26 cellular contexts compared by ENCODE assay signal in the genomic region with DNA sequence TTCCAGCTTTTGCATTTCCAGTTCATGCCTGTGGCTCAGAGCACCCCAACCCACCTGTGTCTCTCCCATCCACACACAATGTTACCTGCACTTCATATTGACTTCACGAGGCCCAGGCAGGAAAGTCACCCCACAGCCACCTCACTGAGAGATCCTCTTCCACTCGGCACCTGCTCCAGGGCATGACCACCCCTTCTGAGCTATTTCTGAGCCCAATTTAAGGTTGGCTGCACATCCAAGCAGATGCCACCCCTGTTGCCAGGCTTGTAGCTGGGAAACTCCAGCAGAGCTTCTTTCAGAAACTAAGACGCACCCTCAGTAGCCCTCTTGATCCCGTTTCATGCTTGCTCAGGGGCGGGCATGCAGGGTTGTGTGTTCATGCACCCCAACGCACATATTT.
"Had no signal": no experiment of that assay in that cellular context is flagged by ENCODE, and none has a peak within 500 bp of the region (broad histone marks: within the 10 kb centered on the region; RNA-seq: fewer than 3 reads in every experiment).

No MANE protein-coding gene starts in this region.

- H3K27me3 Mint-ChIP-seq: activated naive CD4-positive, alpha-beta T cell treated with anti-CD3 and anti-CD28 coated beads, Interleukin-2, amount 10 ng/mL, durations not matched to agents 7 days and 5 days; activated naive CD8-positive, alpha-beta T cell treated with anti-CD3 and anti-CD28 coated beads, Interleukin-2, amount 50 U/mL, for 24 hours; natural killer cell treated with Interleukin-12 subunit alpha and Interleukin-12 subunit beta and Interleukin-15 and Interleukin-18, amount 100 ng/mL, for 72 hours; progenitor cell of endocrine pancreas; stimulated activated memory B cell treated with anti-CD40 and anti-IgM and Interleukin-4, amounts not matched to agents 10 μg/mL and 1 μg/mL and 100 μg/mL, for 72 hours; T-cell had no signal

- H3K27ac Mint-ChIP-seq: activated naive CD4-positive, alpha-beta T cell treated with anti-CD3 and anti-CD28 coated beads, Interleukin-2, amount 10 ng/mL, durations not matched to agents 7 days and 5 days; activated naive CD8-positive, alpha-beta T cell treated with anti-CD3 and anti-CD28 coated beads, Interleukin-2, amount 50 U/mL, for 24 hours; endodermal cell; progenitor cell of endocrine pancreas; T-cell had no signal

- ATAC-seq: activated CD4-positive, CD25-positive, alpha-beta regulatory T cell treated with anti-CD3 and anti-CD28 coated beads, Interleukin-2, amount 50 U/mL, for 24 hours; activated naive CD8-positive, alpha-beta T cell treated with anti-CD3 and anti-CD28 coated beads, Interleukin-2, amount 50 U/mL, for 24 hours; esophagus mucosa; foreskin keratinocyte; left lung; mucosa of descending colon; natural killer cell treated with Interleukin-12 subunit alpha and Interleukin-12 subunit beta and Interleukin-15 and Interleukin-18, amount 100 ng/mL, for 72 hours; right lobe of liver; stimulated activated memory B cell treated with anti-CD40 and anti-IgM and Interleukin-4, amounts not matched to agents 10 μg/mL and 1 μg/mL and 100 μg/mL, for 72 hours; T-cell; upper lobe of right lung had no signal

- H3K36me3 ChIP-seq: ovary, upper lobe of right lung had no signal

- H3K27ac ChIP-seq: foreskin keratinocyte, left lung, ovary, right lobe of liver, suprapubic skin, tibial artery, upper lobe of right lung, VCaP had no signal

- H3K4me1 Mint-ChIP-seq: T-cell had no signal

- H3K4me3 Mint-ChIP-seq: activated naive CD4-positive, alpha-beta T cell treated with anti-CD3 and anti-CD28 coated beads, Interleukin-2, amount 10 ng/mL, durations not matched to agents 7 days and 5 days; activated naive CD8-positive, alpha-beta T cell treated with anti-CD3 and anti-CD28 coated beads, Interleukin-2, amount 50 U/mL, for 24 hours; endodermal cell; natural killer cell treated with Interleukin-12 subunit alpha and Interleukin-12 subunit beta and Interleukin-15 and Interleukin-18, amount 100 ng/mL, for 72 hours; stimulated activated memory B cell treated with anti-CD40 and anti-IgM and Interleukin-4, amounts not matched to agents 10 μg/mL and 1 μg/mL and 100 μg/mL, for 72 hours; T-cell had no signal

- H3K36me3 Mint-ChIP-seq: natural killer cell treated with Interleukin-12 subunit alpha and Interleukin-12 subunit beta and Interleukin-15 and Interleukin-18, amount 100 ng/mL, for 72 hours had no signal

- DNase-seq: activated CD8-positive, alpha-beta memory T cell treated with anti-CD3 and anti-CD28 coated beads for 24 hours; activated effector memory CD4-positive, alpha-beta T cell treated with Interleukin-2 at 50 U/mL for 16 hours; activated naive CD4-positive, alpha-beta T cell treated with anti-CD3 and anti-CD28 coated beads, Interleukin-2, amount 10 ng/mL, durations not matched to agents 7 days and 5 days; activated naive CD8-positive, alpha-beta T cell treated with anti-CD3 and anti-CD28 coated beads, Interleukin-2, amount 50 U/mL, for 24 hours; amygdala; caudate nucleus; endodermal cell; foreskin keratinocyte; mucosa of descending colon; ovary; right lobe of liver; stimulated activated CD4-positive, alpha-beta T cell treated with anti-CD3 and anti-CD28 coated beads, Interleukin-12 subunit alpha, Interleukin-12 subunit beta, amount 100 ng/mL, for 4 hours; stimulated activated CD4-positive, alpha-beta T cell treated with anti-CD3 and anti-CD28 coated beads, Interleukin-4, amount 100 ng/mL, for 24 hours; T-cell; T-helper 9 cell; tibial artery; upper lobe of right lung had no signal

- H3K9me3 ChIP-seq: left lung, mucosa of descending colon, ovary, right lobe of liver, suprapubic skin, tibial artery, upper lobe of right lung had no signal

- H3K4me1 ChIP-seq: foreskin keratinocyte, left lung, right lobe of liver, upper lobe of right lung had no signal

- H3K4me3 ChIP-seq: left lung, lung, mucosa of descending colon, ovary, right lobe of liver, suprapubic skin, tibial artery, upper lobe of right lung had no signal

- H3K9me3 Mint-ChIP-seq: activated naive CD4-positive, alpha-beta T cell treated with anti-CD3 and anti-CD28 coated beads, Interleukin-2, amount 10 ng/mL, durations not matched to agents 7 days and 5 days; activated naive CD8-positive, alpha-beta T cell treated with anti-CD3 and anti-CD28 coated beads, Interleukin-2, amount 50 U/mL, for 24 hours; endodermal cell; natural killer cell treated with Interleukin-12 subunit alpha and Interleukin-12 subunit beta and Interleukin-15 and Interleukin-18, amount 100 ng/mL, for 72 hours; stimulated activated memory B cell treated with anti-CD40 and anti-IgM and Interleukin-4, amounts not matched to agents 10 μg/mL and 1 μg/mL and 100 μg/mL, for 72 hours; T-cell had no signal

- H3K27me3 ChIP-seq: foreskin keratinocyte, left lung, ovary, right lobe of liver, suprapubic skin, tibial artery, upper lobe of right lung had no signal
